ENCODE assay signal across 1 cellular context in genomic region chr10:98378722-98379121, GRCh38.
TF ChIP-seq lines count a peak whose summit lies in the region.

No MANE protein-coding gene starts in this region.

TF ChIP-seq in HepG2, 621 proteins besides CTCF, POLR2A, EP300 and RAD21 (continued from another document):
- TF ChIP-seq SMYD3 (CRISPR knock-in tag; IDR thresholded peaks at IDR 0.05), result no peak
- TF ChIP-seq, protein P1, sequence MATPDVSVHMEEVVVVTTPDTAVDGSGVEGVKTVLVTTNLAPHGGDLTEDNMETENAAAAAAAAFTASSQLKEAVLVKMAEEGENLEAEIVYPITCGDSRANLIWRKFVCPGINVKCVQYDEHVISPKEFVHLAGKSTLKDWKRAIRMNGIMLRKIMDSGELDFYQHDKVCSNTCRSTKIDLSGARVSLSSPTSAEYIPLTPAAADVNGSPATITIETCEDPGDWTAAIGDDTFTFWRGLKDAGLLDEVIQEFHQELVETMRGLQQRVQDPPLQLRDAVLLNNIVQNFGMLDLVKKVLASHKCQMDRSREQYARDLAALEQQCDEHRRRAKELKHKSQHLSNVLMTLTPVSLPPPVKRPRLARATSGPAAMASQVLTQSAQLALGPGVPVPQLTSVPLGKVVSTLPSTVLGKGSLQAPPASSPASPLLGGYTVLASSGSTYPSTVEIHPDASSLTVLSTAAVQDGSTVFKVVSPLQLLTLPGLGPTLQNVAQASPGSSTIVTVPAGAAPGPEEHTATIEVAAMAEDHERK (CRISPR knock-in tag; IDR thresholded peaks at IDR 0.05; ENCODE audit: low read depth), result no peak
- TF ChIP-seq ARNT2 (CRISPR knock-in tag; IDR thresholded peaks at IDR 0.05; ENCODE audit: low read depth), result no peak
- TF ChIP-seq ZNF792 (CRISPR knock-in tag; IDR thresholded peaks at IDR 0.05), result no peak
- no peak for TF ChIP-seq NR2F2 (IDR thresholded peaks at IDR 0.05; ENCODE audit: borderline replicate concordance, low read depth)
- TF ChIP-seq HDAC6 (IDR thresholded peaks at IDR 0.05; ENCODE audit: low read depth, low read length), result no peak
- TF ChIP-seq, protein P2, sequence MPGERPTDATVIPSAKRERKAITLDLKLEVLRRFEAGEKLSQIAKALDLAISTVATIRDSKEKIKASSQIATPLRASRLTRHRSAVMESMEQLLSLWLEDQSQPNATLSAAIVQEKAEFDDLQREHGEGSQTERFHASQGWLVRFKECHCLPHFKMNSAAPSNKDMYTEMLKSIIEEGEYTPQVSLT (CRISPR knock-in tag; IDR thresholded peaks at IDR 0.05; ENCODE audit: borderline replicate concordance, low read depth), result no peak
- TF ChIP-seq ZNF574 (CRISPR knock-in tag; IDR thresholded peaks at IDR 0.05), result no peak
- no peak for TF ChIP-seq MAFK (conservative IDR thresholded peaks at IDR 0.05 in 1 of 2, IDR thresholded peaks at IDR 0.05 in 1 of 2; ENCODE audit: low read length in 2 of 2)
